Comparison of ENCODE assay signal across 8 cellular contexts in genomic region chr1:155976062-155976912, GRCh38. TPM values are rescaled to one million over a fixed set of nuclear protein-coding genes. Genes with fewer than 3 reads are reported as not detected.
DNase-seq lines count a peak whose midpoint lies in the region; ATAC-seq and TF ChIP-seq lines count a peak whose summit lies in the region.

No MANE protein-coding gene starts in this region.

- H3K4me3 Mint-ChIP-seq in activated T-cell treated with anti-CD3 and anti-CD28 coated beads, Interleukin-2, amount 50 U/mL, for 72 hours = peak overlapping the region; percentile 87 to 91
- H3K4me3 Mint-ChIP-seq in osteocyte (ENCODE audit: unreplicated experiment) = peak overlapping the region; percentile 88

- H3K27ac ChIP-seq in A673 (ENCODE audit: low read depth, low read length, poor library complexity, severe bottlenecking) (peak overlapping the region; percentile 95), HEK293 (ENCODE audit: extremely low read depth, low read depth, low read length) (peak overlapping the region; percentile 97)

- no TSS peak for BruUV-seq in A673 (replicated peaks; lab: Mats Ljungman, UMichigan)

- H3K4me1 ChIP-seq in A673 (ENCODE audit: insufficient read depth, low read length, poor library complexity, severe bottlenecking) (peaks cover 64% of the 10 kb centered on the region), HEK293 (ENCODE audit: control insufficient read depth, insufficient read depth, low read length) (peaks cover 36% of the 10 kb centered on the region)

- DNase-seq in A673 (ENCODE audit: low spot score) (peak; percentile 82), OCI-M1 (lab: John Stamatoyannopoulos, UW) (peak; percentile 93), fibroblast of the aortic adventitia (ENCODE audit: low read depth) (peak; percentile 87), osteocyte (ENCODE audit: extremely low spot score, unreplicated experiment) (no peak), ureter (ENCODE audit: low spot score) (peak; percentile 80), GM19238 (ENCODE audit: insufficient read length, low spot score) (no peak)
- DNase-seq in activated T-cell treated with anti-CD3 and anti-CD28 coated beads, Interleukin-2, amount 50 U/mL, for 72 hours = peak; percentile 52 to 55

- H3K36me3 ChIP-seq in A673 (ENCODE audit: insufficient read depth, low read length, poor library complexity, severe bottlenecking) (peaks cover 8% of the 10 kb centered on the region), HEK293 (ENCODE audit: control insufficient read depth in 2 of 2, insufficient read depth in 1 of 2, low read length in 2 of 2) (peaks cover 0 to 9% of the 10 kb centered on the region in 2 experiments; a peak in 2 of 3 replicates)

- H3K27me3 ChIP-seq in A673 (replicated peaks; ENCODE audit: insufficient read depth, low read depth, low read length, poor library complexity) = no peaks in the 10 kb centered on the region

- TF ChIP-seq CTCF in A673 (conservative IDR thresholded peaks at IDR 0.05; ENCODE audit: low read depth, low read length) (no peak), HEK293 (tag by site-specific recombination; IDR thresholded peaks at IDR 0.05) (no peak), fibroblast of the aortic adventitia (IDR thresholded peaks at IDR 0.05; ENCODE audit: insufficient read depth, low read length) (no peak), osteocyte (IDR thresholded peaks at IDR 0.05) (no peak)

- no peak for ATAC-seq in activated T-cell treated with anti-CD3 and anti-CD28 coated beads, Interleukin-2, amount 50 U/mL, for 72 hours (replicated peaks in 1 of 2)

- H3K4me3 ChIP-seq in A673 (ENCODE audit: low read depth, low read length, poor library complexity, severe bottlenecking) (peak overlapping the region; percentile 95), HEK293 (ENCODE audit: low read depth, low read length) (peak overlapping the region; percentile 91), fibroblast of the aortic adventitia (ENCODE audit: low read depth, low read length) (peak overlapping the region; percentile 97)

- CTCF ChIA-PET in A673 (lab: Charles Lee) (interaction anchor here (0.6 to 1.3 kb wide), 5 partner anchors 13 to 253 kb away, joined by 3 to 6 read pairs (median 6); no protein-coding TSS in a partner anchor), HEK293 (lab: Yijun Ruan, JAX) (interaction anchor here (0.5 to 4.7 kb wide), 13 partner anchors 9 to 329 kb away, joined by 3 to 45 read pairs (median 3); no protein-coding TSS in a partner anchor)

- POLR2A ChIA-PET in A673 (lab: Charles Lee; ENCODE audit: low non-redundant PET) (interaction anchor here (0.6 to 0.7 kb wide), 2 partner anchors 56 to 516 kb away, joined by 3 to 10 read pairs; no protein-coding TSS in a partner anchor), HEK293 (lab: Yijun Ruan, JAX) (interaction anchor here (0.5 to 4.4 kb wide), 13 partner anchors 11 to 237 kb away, joined by 3 to 28 read pairs (median 4); partner anchors contain the start of genes KHDC4 and RXFP4)

- no peaks in the 10 kb centered on the region for H3K9me3 Mint-ChIP-seq in activated T-cell treated with anti-CD3 and anti-CD28 coated beads, Interleukin-2, amount 50 U/mL, for 72 hours
- no peaks in the 10 kb centered on the region for H3K9me3 Mint-ChIP-seq in osteocyte (ENCODE audit: unreplicated experiment)

- no peaks in the 10 kb centered on the region for H3K27me3 Mint-ChIP-seq in activated T-cell treated with anti-CD3 and anti-CD28 coated beads, Interleukin-2, amount 50 U/mL, for 72 hours (ENCODE audit: low read depth)
- H3K27me3 Mint-ChIP-seq in osteocyte (ENCODE audit: unreplicated experiment) = no peaks in the 10 kb centered on the region

- H3K27ac Mint-ChIP-seq in activated T-cell treated with anti-CD3 and anti-CD28 coated beads, Interleukin-2, amount 50 U/mL, for 72 hours = peak overlapping the region; percentile 81
- peak overlapping the region; percentile 98 for H3K27ac Mint-ChIP-seq in osteocyte (ENCODE audit: unreplicated experiment)

- H3K4me1 Mint-ChIP-seq in activated T-cell treated with anti-CD3 and anti-CD28 coated beads, Interleukin-2, amount 50 U/mL, for 72 hours (ENCODE audit: low read depth) = peaks cover 77% of the 10 kb centered on the region
- H3K4me1 Mint-ChIP-seq in osteocyte (ENCODE audit: unreplicated experiment) = peaks cover 82% of the 10 kb centered on the region

- intact Hi-C loops in A673 (cut with micrococcal nuclease; ENCODE audit: unreplicated experiment) = loop anchor here (5.0 kb wide), 1 partner anchor 34 kb away; the partner anchor contains the start of gene RXFP4

- H3K9me3 ChIP-seq in A673 (ENCODE audit: low read depth, low read length, poor library complexity, severe bottlenecking) (no peaks in the 10 kb centered on the region), HEK293 (ENCODE audit: control insufficient read depth, insufficient read depth, low read depth, low read length) (no peaks in the 10 kb centered on the region)

- peaks cover 15 to 28% of the 10 kb centered on the region in 2 donors for H3K36me3 Mint-ChIP-seq in activated T-cell treated with anti-CD3 and anti-CD28 coated beads, Interleukin-2, amount 50 U/mL, for 72 hours (ENCODE audit: insufficient read depth in 2 of 2)
- H3K36me3 Mint-ChIP-seq in osteocyte (ENCODE audit: unreplicated experiment) = peaks cover 4% of the 10 kb centered on the region

TF ChIP-seq in HEK293, 187 proteins besides CTCF, POLR2A, EP300 and RAD21 (continues in another document):
- TF ChIP-seq ZNF514 (tag by site-specific recombination; IDR thresholded peaks at IDR 0.05) (no peak), ZBTB21 (tag by site-specific recombination; IDR thresholded peaks at IDR 0.05) (peak; percentile 38; the same call in 1 of the 2 replicates), ZNF792 (tag by site-specific recombination; IDR thresholded peaks at IDR 0.05) (no peak), ZNF624 (tag by site-specific recombination; IDR thresholded peaks at IDR 0.05) (no peak), HOXD13 (CRISPR knock-in tag; IDR thresholded peaks at IDR 0.05; ENCODE audit: borderline replicate concordance) (no peak), ZSCAN23 (tag by site-specific recombination; IDR thresholded peaks at IDR 0.05) (no peak), ZBTB11 (tag by site-specific recombination; conservative IDR thresholded peaks at IDR 0.05; ENCODE audit: low read depth) (no peak), ZNF366 (tag by site-specific recombination; conservative IDR thresholded peaks at IDR 0.05) (no peak; the same call in 1 of the 2 replicates), ZNF776 (tag by site-specific recombination; IDR thresholded peaks at IDR 0.05; ENCODE audit: borderline replicate concordance) (no peak), GFI1B (tag by site-specific recombination; IDR thresholded peaks at IDR 0.05) (no peak), ZNF621 (tag by site-specific recombination; IDR thresholded peaks at IDR 0.05) (no peak)
- TF ChIP-seq, protein P1, sequence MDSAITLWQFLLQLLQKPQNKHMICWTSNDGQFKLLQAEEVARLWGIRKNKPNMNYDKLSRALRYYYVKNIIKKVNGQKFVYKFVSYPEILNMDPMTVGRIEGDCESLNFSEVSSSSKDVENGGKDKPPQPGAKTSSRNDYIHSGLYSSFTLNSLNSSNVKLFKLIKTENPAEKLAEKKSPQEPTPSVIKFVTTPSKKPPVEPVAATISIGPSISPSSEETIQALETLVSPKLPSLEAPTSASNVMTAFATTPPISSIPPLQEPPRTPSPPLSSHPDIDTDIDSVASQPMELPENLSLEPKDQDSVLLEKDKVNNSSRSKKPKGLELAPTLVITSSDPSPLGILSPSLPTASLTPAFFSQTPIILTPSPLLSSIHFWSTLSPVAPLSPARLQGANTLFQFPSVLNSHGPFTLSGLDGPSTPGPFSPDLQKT (IDR thresholded peaks at IDR 0.05; ENCODE audit: borderline replicate concordance, low read depth, low read length) = no peak

RNA-seq across cellular contexts. Expression of gene ARHGEF2, which starts 2.1 kb away (rescaled TPM):
- 148 and 161 TPM in 2 replicates for total RNA-seq in A673 (2021)
- 100 to 1,000 TPM; 152 to 163 TPM for total RNA-seq in activated T-cell treated with anti-CD3 and anti-CD28 coated beads, Interleukin-2, amount 50 U/mL, for 72 hours
- total RNA-seq in fibroblast of the aortic adventitia (ENCODE audit: low replicate concordance) = 116 and 161 TPM in 2 replicates
- 199 and 201 TPM in 2 replicates for total RNA-seq in osteocyte
- total RNA-seq in ureter = 104 TPM

RNA-seq across cellular contexts. Expression of gene RXFP4, which starts 34.8 kb away (rescaled TPM):
- total RNA-seq in A673 (2021) = not detected in 2 replicates
- not detected for total RNA-seq in activated T-cell treated with anti-CD3 and anti-CD28 coated beads, Interleukin-2, amount 50 U/mL, for 72 hours
- total RNA-seq in fibroblast of the aortic adventitia (ENCODE audit: low replicate concordance) = 0.09 TPM in 1 of 2 replicates, not detected in the other
- total RNA-seq in osteocyte = not detected in 2 replicates
- total RNA-seq in ureter = not detected

RNA-seq across cellular contexts. Expression of gene KHDC4, which starts 42.1 kb away (rescaled TPM):
- total RNA-seq in A673 (2021) = 92.7 and 93.3 TPM in 2 replicates
- 10 to 100 TPM; 93.3 to 98.7 TPM for total RNA-seq in activated T-cell treated with anti-CD3 and anti-CD28 coated beads, Interleukin-2, amount 50 U/mL, for 72 hours
- 11.3 and 31.0 TPM in 2 replicates for total RNA-seq in fibroblast of the aortic adventitia (ENCODE audit: low replicate concordance)
- 48.8 and 53.7 TPM in 2 replicates for total RNA-seq in osteocyte
- 83.8 TPM for total RNA-seq in ureter

RNA-seq across cellular contexts. Expression of gene SSR2, which starts 44.5 kb away (rescaled TPM):
- total RNA-seq in A673 (2021) = 220 and 233 TPM in 2 replicates
- total RNA-seq in activated T-cell treated with anti-CD3 and anti-CD28 coated beads, Interleukin-2, amount 50 U/mL, for 72 hours = 100 to 1,000 TPM; 193 to 234 TPM
- 339 and 472 TPM in 2 replicates for total RNA-seq in fibroblast of the aortic adventitia (ENCODE audit: low replicate concordance)
- total RNA-seq in osteocyte = 283 and 284 TPM in 2 replicates
- total RNA-seq in ureter = 189 TPM

Comparison
In these comparisons a context has a peak if more than half of its experiments do, and no peak if none do; other contexts are left out.
1. DNase-seq: peak in A673 (single experiment), OCI-M1 (single experiment), activated T-cell treated with anti-CD3 and anti-CD28 coated beads, Interleukin-2, amount 50 U/mL, for 72 hours (2 of 2), fibroblast of the aortic adventitia (single experiment) and ureter (single experiment); none in osteocyte (single experiment) and GM19238 (single experiment).
2. Peak in every context shown above with its lines, with median percentiles within 50 percentile points of each other: H3K4me3 ChIP-seq.